ENCODE assay signal across 1 cellular context in the genomic region with DNA sequence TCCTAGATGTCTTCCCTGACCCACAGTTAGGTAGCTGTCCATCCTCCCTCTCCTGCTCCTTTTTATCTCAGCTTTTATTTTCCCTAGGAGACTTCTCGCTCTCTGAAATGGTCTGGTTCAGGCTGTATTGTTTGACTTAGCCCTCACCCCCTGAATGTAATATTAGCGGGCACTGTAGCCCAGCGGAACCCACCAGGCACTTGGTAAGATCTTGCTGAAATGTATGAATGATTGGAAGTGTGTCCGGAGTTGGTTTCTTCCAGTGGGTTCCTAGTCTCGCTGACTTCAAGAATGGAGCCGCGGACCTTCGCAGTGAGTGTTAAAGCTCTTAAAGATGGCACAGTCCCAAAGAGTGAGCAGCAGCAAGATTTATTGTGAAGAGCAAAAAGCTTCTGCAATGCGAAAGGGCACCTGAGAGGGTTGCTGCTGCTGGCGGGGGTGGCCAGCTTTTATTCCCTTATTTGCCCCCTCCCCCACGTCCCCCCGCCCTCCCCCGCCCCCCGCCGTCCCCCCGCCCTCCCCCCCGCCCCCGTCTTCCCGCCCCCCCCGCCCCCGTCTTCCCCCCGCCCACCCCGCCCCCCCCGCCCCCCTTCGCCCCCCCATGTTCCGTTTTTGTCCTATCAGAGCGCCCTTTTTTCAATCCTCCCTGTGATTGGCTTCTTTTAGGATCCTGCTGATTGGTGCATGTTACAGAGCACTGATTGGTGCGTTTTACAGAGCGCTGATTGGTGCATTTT.
TF ChIP-seq lines count a peak whose summit lies in the region.

No MANE protein-coding gene starts in this region.

TF ChIP-seq in WTC11, 78 proteins besides CTCF, POLR2A, EP300 and RAD21 (continued from another document):
- TF ChIP-seq, protein P1, sequence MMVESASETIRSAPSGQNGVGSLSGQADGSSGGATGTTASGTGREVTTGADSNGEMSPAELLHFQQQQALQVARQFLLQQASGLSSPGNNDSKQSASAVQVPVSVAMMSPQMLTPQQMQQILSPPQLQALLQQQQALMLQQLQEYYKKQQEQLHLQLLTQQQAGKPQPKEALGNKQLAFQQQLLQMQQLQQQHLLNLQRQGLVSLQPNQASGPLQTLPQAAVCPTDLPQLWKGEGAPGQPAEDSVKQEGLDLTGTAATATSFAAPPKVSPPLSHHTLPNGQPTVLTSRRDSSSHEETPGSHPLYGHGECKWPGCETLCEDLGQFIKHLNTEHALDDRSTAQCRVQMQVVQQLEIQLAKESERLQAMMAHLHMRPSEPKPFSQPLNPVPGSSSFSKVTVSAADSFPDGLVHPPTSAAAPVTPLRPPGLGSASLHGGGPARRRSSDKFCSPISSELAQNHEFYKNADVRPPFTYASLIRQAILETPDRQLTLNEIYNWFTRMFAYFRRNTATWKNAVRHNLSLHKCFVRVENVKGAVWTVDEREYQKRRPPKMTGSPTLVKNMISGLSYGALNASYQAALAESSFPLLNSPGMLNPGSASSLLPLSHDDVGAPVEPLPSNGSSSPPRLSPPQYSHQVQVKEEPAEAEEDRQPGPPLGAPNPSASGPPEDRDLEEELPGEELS (CRISPR knock-in tag; IDR thresholded peaks at IDR 0.05) = no peak
- no peak for TF ChIP-seq MYBL2 (CRISPR knock-in tag; IDR thresholded peaks at IDR 0.05)
- TF ChIP-seq ARID4B (CRISPR knock-in tag; IDR thresholded peaks at IDR 0.05; ENCODE audit: borderline replicate concordance) = no peak
- TF ChIP-seq ZNF219 (CRISPR knock-in tag; IDR thresholded peaks at IDR 0.05; ENCODE audit: borderline replicate concordance) = no peak
- no peak for TF ChIP-seq MLX (CRISPR knock-in tag; IDR thresholded peaks at IDR 0.05)
- no peak for TF ChIP-seq TEAD1 (CRISPR knock-in tag; IDR thresholded peaks at IDR 0.05)
- TF ChIP-seq, protein P2, sequence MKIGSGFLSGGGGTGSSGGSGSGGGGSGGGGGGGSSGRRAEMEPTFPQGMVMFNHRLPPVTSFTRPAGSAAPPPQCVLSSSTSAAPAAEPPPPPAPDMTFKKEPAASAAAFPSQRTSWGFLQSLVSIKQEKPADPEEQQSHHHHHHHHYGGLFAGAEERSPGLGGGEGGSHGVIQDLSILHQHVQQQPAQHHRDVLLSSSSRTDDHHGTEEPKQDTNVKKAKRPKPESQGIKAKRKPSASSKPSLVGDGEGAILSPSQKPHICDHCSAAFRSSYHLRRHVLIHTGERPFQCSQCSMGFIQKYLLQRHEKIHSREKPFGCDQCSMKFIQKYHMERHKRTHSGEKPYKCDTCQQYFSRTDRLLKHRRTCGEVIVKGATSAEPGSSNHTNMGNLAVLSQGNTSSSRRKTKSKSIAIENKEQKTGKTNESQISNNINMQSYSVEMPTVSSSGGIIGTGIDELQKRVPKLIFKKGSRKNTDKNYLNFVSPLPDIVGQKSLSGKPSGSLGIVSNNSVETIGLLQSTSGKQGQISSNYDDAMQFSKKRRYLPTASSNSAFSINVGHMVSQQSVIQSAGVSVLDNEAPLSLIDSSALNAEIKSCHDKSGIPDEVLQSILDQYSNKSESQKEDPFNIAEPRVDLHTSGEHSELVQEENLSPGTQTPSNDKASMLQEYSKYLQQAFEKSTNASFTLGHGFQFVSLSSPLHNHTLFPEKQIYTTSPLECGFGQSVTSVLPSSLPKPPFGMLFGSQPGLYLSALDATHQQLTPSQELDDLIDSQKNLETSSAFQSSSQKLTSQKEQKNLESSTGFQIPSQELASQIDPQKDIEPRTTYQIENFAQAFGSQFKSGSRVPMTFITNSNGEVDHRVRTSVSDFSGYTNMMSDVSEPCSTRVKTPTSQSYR (CRISPR knock-in tag; IDR thresholded peaks at IDR 0.05) = no peak
- TF ChIP-seq EMX1 (CRISPR knock-in tag; IDR thresholded peaks at IDR 0.05) = no peak
- TF ChIP-seq, protein P3, sequence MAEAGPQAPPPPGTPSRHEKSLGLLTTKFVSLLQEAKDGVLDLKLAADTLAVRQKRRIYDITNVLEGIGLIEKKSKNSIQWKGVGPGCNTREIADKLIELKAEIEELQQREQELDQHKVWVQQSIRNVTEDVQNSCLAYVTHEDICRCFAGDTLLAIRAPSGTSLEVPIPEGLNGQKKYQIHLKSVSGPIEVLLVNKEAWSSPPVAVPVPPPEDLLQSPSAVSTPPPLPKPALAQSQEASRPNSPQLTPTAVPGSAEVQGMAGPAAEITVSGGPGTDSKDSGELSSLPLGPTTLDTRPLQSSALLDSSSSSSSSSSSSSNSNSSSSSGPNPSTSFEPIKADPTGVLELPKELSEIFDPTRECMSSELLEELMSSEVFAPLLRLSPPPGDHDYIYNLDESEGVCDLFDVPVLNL (CRISPR knock-in tag; IDR thresholded peaks at IDR 0.05; ENCODE audit: borderline replicate concordance, low read depth) = no peak
- TF ChIP-seq CREM (CRISPR knock-in tag; IDR thresholded peaks at IDR 0.05) = no peak
- TF ChIP-seq PRRX2 (CRISPR knock-in tag; IDR thresholded peaks at IDR 0.05) = no peak
- no peak for TF ChIP-seq GABPB1 (CRISPR knock-in tag; IDR thresholded peaks at IDR 0.05)
- TF ChIP-seq SP1 (CRISPR knock-in tag; conservative IDR thresholded peaks at IDR 0.05) = no peak
